In genomic region chr19:3539743-3540118, GRCh38 we compare ENCODE assay signal across 18 cellular contexts. TPM values are rescaled to one million over a fixed set of nuclear protein-coding genes. Genes with fewer than 3 reads are reported as not detected.
DNase-seq lines count a peak whose midpoint lies in the region; ATAC-seq and TF ChIP-seq lines count a peak whose summit lies in the region.
"Had no signal": no experiment of that assay in that cellular context is flagged by ENCODE, and none has a peak within 500 bp of the region (broad histone marks: within the 10 kb centered on the region; RNA-seq: fewer than 3 reads in every experiment).

No MANE protein-coding gene starts in this region.

- H3K27ac Mint-ChIP-seq in activated naive CD4-positive, alpha-beta T cell treated with anti-CD3 and anti-CD28 coated beads, Interleukin-2, amount 50 U/mL, for 72 hours: peak overlapping the region; percentile 36 to 56
- H3K27ac Mint-ChIP-seq in activated naive CD4-positive, alpha-beta T cell treated with anti-CD3 and anti-CD28 coated beads, Interleukin-2, amount 10 ng/mL, durations not matched to agents 7 days and 5 days: no peak overlapping the region
- H3K27ac Mint-ChIP-seq in stimulated activated naive B cell treated with anti-CD40 and anti-IgM and Interleukin-4, amounts not matched to agents 10 μg/mL and 1 μg/mL and 100 μg/mL, for 72 hours: peak overlapping the region; percentile 90

- H4K20me1 ChIP-seq in OCI-LY7 (ENCODE audit: insufficient read depth, low read length) (no peaks in the 10 kb centered on the region), GM23248 (ENCODE audit: insufficient read depth) (no peaks in the 10 kb centered on the region)

- H3F3A ChIP-seq in GM23248 (ENCODE audit: insufficient read depth): peaks cover 5% of the 10 kb centered on the region; the same call in 1 of the 2 replicates

- no peaks in the 10 kb centered on the region for H3K9me3 Mint-ChIP-seq in activated naive CD4-positive, alpha-beta T cell treated with anti-CD3 and anti-CD28 coated beads, Interleukin-2, amount 50 U/mL, for 72 hours
- H3K9me3 Mint-ChIP-seq in activated naive CD4-positive, alpha-beta T cell treated with anti-CD3 and anti-CD28 coated beads, Interleukin-2, amount 10 ng/mL, durations not matched to agents 7 days and 5 days: peaks cover 3% of the 10 kb centered on the region
- no peaks in the 10 kb centered on the region for H3K9me3 Mint-ChIP-seq in stimulated activated naive B cell treated with anti-CD40 and anti-IgM and Interleukin-4, amounts not matched to agents 10 μg/mL and 1 μg/mL and 100 μg/mL, for 72 hours

- 97 to 100% methylated on average over 2 of the region's 2 CpGs for WGBS in GM23248 (ENCODE audit: low coverage in 1 of 2, low lambda C conversion rate in 2 of 2, missing lambda C conversion rate in 2 of 2), 2 experiments

- POLR2A ChIA-PET in OCI-LY7 (lab: Charles Lee): interaction anchor here (0.6 kb wide), 1 partner anchor 39 kb away, joined by 3 read pairs; no protein-coding TSS in a partner anchor

- H3K27me3 ChIP-seq in dorsolateral prefrontal cortex (no peaks in the 10 kb centered on the region), GM23248 (replicated peaks; ENCODE audit: insufficient read depth) (no peaks in the 10 kb centered on the region)
- H3K27me3 ChIP-seq: Peyer's patch had no signal

- intact Hi-C loops in OCI-LY7 (cut with micrococcal nuclease; ENCODE audit: unreplicated experiment) (no loop called here), dorsolateral prefrontal cortex (cut with DNase I) (loop anchor here in 1 of 2 donors (5.0 kb wide), 1 partner anchor 32 kb away; the partner anchor contains the start of gene FZR1)

- no peaks in the 10 kb centered on the region for H3K27me3 Mint-ChIP-seq in activated naive CD4-positive, alpha-beta T cell treated with anti-CD3 and anti-CD28 coated beads, Interleukin-2, amount 10 ng/mL, durations not matched to agents 7 days and 5 days
- no peaks in the 10 kb centered on the region for H3K27me3 Mint-ChIP-seq in stimulated activated naive B cell treated with anti-CD40 and anti-IgM and Interleukin-4, amounts not matched to agents 10 μg/mL and 1 μg/mL and 100 μg/mL, for 72 hours

- H3K4me2 ChIP-seq in OCI-LY7 (ENCODE audit: low read length) (no peak overlapping the region), GM23248 (ENCODE audit: unreplicated experiment) (no peak overlapping the region)
- H3K4me2 ChIP-seq: SK-N-SH had no signal

- H3K4me3 Mint-ChIP-seq in activated naive CD4-positive, alpha-beta T cell treated with anti-CD3 and anti-CD28 coated beads, Interleukin-2, amount 10 ng/mL, durations not matched to agents 7 days and 5 days: no peak overlapping the region
- peak overlapping the region in 1 of 2 donors; percentile 29 for H3K4me3 Mint-ChIP-seq in stimulated activated naive B cell treated with anti-CD40 and anti-IgM and Interleukin-4, amounts not matched to agents 10 μg/mL and 1 μg/mL and 100 μg/mL, for 72 hours

- H3K9ac ChIP-seq in GM23248: no peak overlapping the region
- H3K9ac ChIP-seq: SK-N-SH had no signal

- no peak for TF ChIP-seq CTCF in OCI-LY7 (conservative IDR thresholded peaks at IDR 0.05; ENCODE audit: low read length)
- TF ChIP-seq CTCF in dorsolateral prefrontal cortex (IDR thresholded peaks at IDR 0.05 in 54 of 56, conservative IDR thresholded peaks at IDR 0.05 in 2 of 56; ENCODE audit: low read depth in 1 of 56, partially characterized antibody in 56 of 56): no peak

- H3K79me2 ChIP-seq in OCI-LY7 (ENCODE audit: insufficient read depth, low read depth, low read length) (no peaks in the 10 kb centered on the region), GM23248 (ENCODE audit: insufficient read depth) (no peaks in the 10 kb centered on the region)

- in situ Hi-C loops in GM23248 (cut with MboI): loop anchor here (10.0 kb wide), 1 partner anchor 165 kb away; the partner anchor contains the start of genes PIP5K1C and TJP3

- H3K4me3 ChIP-seq in OCI-LY7 (ENCODE audit: low read depth, low read length, poor library complexity, severe bottlenecking): no peak overlapping the region
- no peak overlapping the region for H3K4me3 ChIP-seq in dorsolateral prefrontal cortex
- no peak overlapping the region for H3K4me3 ChIP-seq in GM23248
- H3K4me3 ChIP-seq: HAP-1, Peyer's patch had no signal

- H3K4me1 ChIP-seq in OCI-LY7 (ENCODE audit: insufficient read depth, low read length, poor library complexity, severe bottlenecking): no peaks in the 10 kb centered on the region
- H3K4me1 ChIP-seq in GM23248 (ENCODE audit: insufficient read depth): no peaks in the 10 kb centered on the region
- H3K4me1 ChIP-seq: HAP-1, Peyer's patch had no signal

- H3K36me3 ChIP-seq in OCI-LY7 (ENCODE audit: insufficient read depth, low read length) (peaks cover 61% of the 10 kb centered on the region), GM23248 (ENCODE audit: low read depth) (no peaks in the 10 kb centered on the region)

- H3K27ac ChIP-seq in OCI-LY7 (ENCODE audit: low read depth, low read length, poor library complexity, severe bottlenecking) (no peak overlapping the region), dorsolateral prefrontal cortex (peak overlapping the region in 41 of 59 donors; percentile 23 to 95 (median 89)), GM23248 (no peak overlapping the region)
- H3K27ac ChIP-seq: Peyer's patch had no signal

- TSS peak; percentile 64 for BruUV-seq in OCI-LY7 (replicated peaks; lab: Mats Ljungman, UMichigan)

- H3K9me3 ChIP-seq in OCI-LY7 (ENCODE audit: low read length) (no peaks in the 10 kb centered on the region), GM23248 (ENCODE audit: low read depth) (no peaks in the 10 kb centered on the region)
- H3K9me3 ChIP-seq: HAP-1, Peyer's patch, SK-N-SH had no signal

- H2AFZ ChIP-seq in OCI-LY7 (ENCODE audit: low read length) (no peak overlapping the region), GM23248 (no peak overlapping the region)

- H3K36me3 Mint-ChIP-seq in activated naive CD4-positive, alpha-beta T cell treated with anti-CD3 and anti-CD28 coated beads, Interleukin-2, amount 50 U/mL, for 72 hours: peaks cover 0 to 14% of the 10 kb centered on the region in 2 donors
- H3K36me3 Mint-ChIP-seq in activated naive CD4-positive, alpha-beta T cell treated with anti-CD3 and anti-CD28 coated beads, Interleukin-2, amount 10 ng/mL, durations not matched to agents 7 days and 5 days: peaks cover 25% of the 10 kb centered on the region
- H3K36me3 Mint-ChIP-seq in stimulated activated naive B cell treated with anti-CD40 and anti-IgM and Interleukin-4, amounts not matched to agents 10 μg/mL and 1 μg/mL and 100 μg/mL, for 72 hours: peaks cover 34 to 40% of the 10 kb centered on the region in 2 donors

- ATAC-seq in activated naive CD4-positive, alpha-beta T cell treated with anti-CD3 and anti-CD28 coated beads, Interleukin-2, amount 50 U/mL, for 72 hours: no peak
- no peak for ATAC-seq in stimulated activated naive B cell treated with anti-CD40 and anti-IgM and Interleukin-4, amounts not matched to agents 10 μg/mL and 1 μg/mL and 100 μg/mL, for 72 hours (replicated peaks)
- no peak for ATAC-seq in SK-N-SH treated with all-trans-retinoic acid at 6 μM for 48 hours

- no peaks in the 10 kb centered on the region for H3K4me1 Mint-ChIP-seq in activated naive CD4-positive, alpha-beta T cell treated with anti-CD3 and anti-CD28 coated beads, Interleukin-2, amount 10 ng/mL, durations not matched to agents 7 days and 5 days
- H3K4me1 Mint-ChIP-seq in stimulated activated naive B cell treated with anti-CD40 and anti-IgM and Interleukin-4, amounts not matched to agents 10 μg/mL and 1 μg/mL and 100 μg/mL, for 72 hours: peaks cover 12 to 16% of the 10 kb centered on the region in 2 donors

- CTCF ChIA-PET in activated naive CD4-positive, alpha-beta T cell treated with anti-CD3 and anti-CD28 coated beads, Interleukin-2, amount 10 ng/mL, durations not matched to agents 7 days and 5 days (lab: Charles Lee): no interaction called here
- CTCF ChIA-PET in OCI-LY7 (lab: Charles Lee; ENCODE audit: unreplicated experiment): no interaction called here

- H3K9me2 ChIP-seq in OCI-LY7 (ENCODE audit: insufficient read depth, low read length) (no peaks in the 10 kb centered on the region), GM23248 (ENCODE audit: insufficient read depth) (no peaks in the 10 kb centered on the region)
- H3K9me2 ChIP-seq: SK-N-SH had no signal

- no peak for DNase-seq in activated naive CD4-positive, alpha-beta T cell treated with anti-CD3 and anti-CD28 coated beads, Interleukin-2, amount 50 U/mL, for 72 hours (ENCODE audit: low spot score in 2 of 2)
- DNase-seq in activated naive CD4-positive, alpha-beta T cell treated with anti-CD3 and anti-CD28 coated beads, Interleukin-2, amount 10 ng/mL, durations not matched to agents 7 days and 5 days: no peak
- DNase-seq in OCI-LY7 (ENCODE audit: low spot score) (no peak), dorsolateral prefrontal cortex (no peak), GM23248 (no peak), NCI-H446 (lab: John Stamatoyannopoulos, UW) (no peak)
- DNase-seq in stimulated activated naive B cell treated with anti-CD40 and anti-IgM and Interleukin-4, amounts not matched to agents 10 μg/mL and 1 μg/mL and 100 μg/mL, for 72 hours: no peak
- DNase-seq: EL, MV-4-11, NCI-H2029, NCI-H510A treated with DMSO at 0.1 percent for 48 hours, Peyer's patch, SHP77, SK-N-SH had no signal

RNA-seq across cellular contexts. Expression of gene TEKTIP1, which starts 0.8 kb away (rescaled TPM):
- 1 to 10 TPM; 3.0 to 3.8 TPM for total RNA-seq in activated naive CD4-positive, alpha-beta T cell treated with anti-CD3 and anti-CD28 coated beads, Interleukin-2, amount 50 U/mL, for 72 hours
- 0.44 and 1.1 TPM in 2 replicates for total RNA-seq in OCI-LY7 (2014; rRNA removed; shearing (Covaris generic))
- total RNA-seq in OCI-LY7 (2022) (7.0 and 9.7 TPM in 2 replicates), dorsolateral prefrontal cortex (10 to 100 TPM in 3 of 120 experiments, 1 to 10 TPM in 117; 1.0 to 11.2 (median 4.6) TPM)
- total RNA-seq in GM23248 (2014; rRNA removed; shearing (Covaris generic)): not detected in 2 replicates
- 0.33 TPM in 1 of 2 replicates, not detected in the other for polyA plus RNA-seq in GM23248 (2016; fragmentation: Nextera tagmentation; extraction: Ambion mirVana)
- total RNA-seq: A172, HT1080 had no signal

RNA-seq across cellular contexts. Expression of gene MFSD12, which starts 17.7 kb away (rescaled TPM):
- total RNA-seq in activated naive CD4-positive, alpha-beta T cell treated with anti-CD3 and anti-CD28 coated beads, Interleukin-2, amount 50 U/mL, for 72 hours: 10 to 100 TPM; 40.1 to 47.5 TPM
- total RNA-seq in OCI-LY7 (2014; rRNA removed; shearing (Covaris generic)): 74.4 and 79.4 TPM in 2 replicates
- total RNA-seq in OCI-LY7 (2022): 72.6 and 78.8 TPM in 2 replicates
- 100 to 1,000 TPM in 14 of 120 experiments, 10 to 100 TPM in 106; 54.9 to 119 (median 77.6) TPM for total RNA-seq in dorsolateral prefrontal cortex
- total RNA-seq in GM23248 (2014; rRNA removed; shearing (Covaris generic)): 67.9 and 73.9 TPM in 2 replicates
- polyA plus RNA-seq in GM23248 (2016; fragmentation: Nextera tagmentation; extraction: Ambion mirVana): 23.0 and 23.1 TPM in 2 replicates

RNA-seq across cellular contexts. Expression of gene HMG20B, which starts 33.0 kb away (rescaled TPM):
- 10 to 100 TPM; 66.2 to 86.9 TPM for total RNA-seq in activated naive CD4-positive, alpha-beta T cell treated with anti-CD3 and anti-CD28 coated beads, Interleukin-2, amount 50 U/mL, for 72 hours
- 105 and 119 TPM in 2 replicates for total RNA-seq in OCI-LY7 (2014; rRNA removed; shearing (Covaris generic))
- total RNA-seq in OCI-LY7 (2022) (91.0 and 108 TPM in 2 replicates), dorsolateral prefrontal cortex (10 to 100 TPM; 10.1 to 58.3 (median 26.2) TPM)
- total RNA-seq in GM23248 (2014; rRNA removed; shearing (Covaris generic)): 105 and 112 TPM in 2 replicates
- 83.9 and 87.7 TPM in 2 replicates for polyA plus RNA-seq in GM23248 (2016; fragmentation: Nextera tagmentation; extraction: Ambion mirVana)

RNA-seq across cellular contexts. Expression of gene FZR1, which starts 33.6 kb away (rescaled TPM):
- 10 to 100 TPM; 52.4 to 73.5 TPM for total RNA-seq in activated naive CD4-positive, alpha-beta T cell treated with anti-CD3 and anti-CD28 coated beads, Interleukin-2, amount 50 U/mL, for 72 hours
- total RNA-seq in OCI-LY7 (2014; rRNA removed; shearing (Covaris generic)): 39.8 and 61.2 TPM in 2 replicates
- total RNA-seq in OCI-LY7 (2022) (65.3 and 67.9 TPM in 2 replicates), dorsolateral prefrontal cortex (10 to 100 TPM; 46.4 to 99.1 (median 71.7) TPM)
- total RNA-seq in GM23248 (2014; rRNA removed; shearing (Covaris generic)): 36.5 and 61.3 TPM in 2 replicates
- 32.3 and 38.4 TPM in 2 replicates for polyA plus RNA-seq in GM23248 (2016; fragmentation: Nextera tagmentation; extraction: Ambion mirVana)

RNA-seq across cellular contexts. Expression of gene DOHH, which starts 39.3 kb away (rescaled TPM):
- 10 to 100 TPM; 13.2 to 14.8 TPM for total RNA-seq in activated naive CD4-positive, alpha-beta T cell treated with anti-CD3 and anti-CD28 coated beads, Interleukin-2, amount 50 U/mL, for 72 hours
- total RNA-seq in OCI-LY7 (2014; rRNA removed; shearing (Covaris generic)): 12.3 and 13.1 TPM in 2 replicates
- total RNA-seq in OCI-LY7 (2022) (9.8 and 11.3 TPM in 2 replicates), dorsolateral prefrontal cortex (10 to 100 TPM; 16.9 to 48.4 (median 26.1) TPM)
- 17.5 and 20.4 TPM in 2 replicates for total RNA-seq in GM23248 (2014; rRNA removed; shearing (Covaris generic))
- 15.0 and 16.9 TPM in 2 replicates for polyA plus RNA-seq in GM23248 (2016; fragmentation: Nextera tagmentation; extraction: Ambion mirVana)

Comparison
In these comparisons a context has a peak if more than half of its experiments do, and no peak if none do; other contexts are left out.
1. H3K27ac ChIP-seq: peak in dorsolateral prefrontal cortex (41 of 59); none in OCI-LY7 (single experiment) and GM23248 (single experiment).